Comparison of ENCODE assay signal across 8 cellular contexts in the genomic region with DNA sequence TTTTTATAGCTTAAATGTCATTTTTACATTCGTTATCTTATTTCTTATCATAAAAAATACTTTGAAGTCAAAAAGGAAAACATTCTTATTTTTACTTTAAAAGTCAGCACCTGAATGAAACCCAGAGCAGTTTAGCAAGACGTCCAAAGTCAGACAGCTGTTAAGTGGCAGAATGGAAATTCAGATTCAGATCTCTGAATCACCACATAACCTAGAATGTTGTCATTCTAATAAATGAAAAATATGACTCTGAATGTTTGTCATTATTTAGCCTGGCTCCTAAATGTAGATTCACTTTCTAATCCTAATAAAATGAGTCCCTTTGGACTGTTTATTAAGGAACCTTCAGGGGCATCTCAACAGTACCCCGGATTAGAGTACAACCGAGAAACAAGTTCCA.
"Had no signal": no experiment of that assay in that cellular context is flagged by ENCODE, and none has a peak within 500 bp of the region (broad histone marks: within the 10 kb centered on the region; RNA-seq: fewer than 3 reads in every experiment).

No MANE protein-coding gene starts in this region.

- H3K4me3 Mint-ChIP-seq: IgD-negative memory B cell had no signal

- H3K4me1 Mint-ChIP-seq: IgD-negative memory B cell had no signal

- H3K4me3 ChIP-seq: K562 had no signal

- DNase-seq: IMR-90, KBM-7, KG1 had no signal

- H3K4me2 ChIP-seq: KMS-11 had no signal

- ATAC-seq: HepG2, K562 had no signal

- H3K9ac ChIP-seq: KMS-11 had no signal

- H3K27ac ChIP-seq: HL-60, KMS-11 had no signal
